In genomic region chr1:172145656-172146055, GRCh38 we compare ENCODE assay signal across 1 cellular context.
TF ChIP-seq lines count a peak whose summit lies in the region.

No MANE protein-coding gene starts in this region.

TF ChIP-seq in GM23338, 12 proteins besides CTCF, POLR2A, EP300 and RAD21 (continued from another document):
- TF ChIP-seq ZNF462 (CRISPR knock-in tag; IDR thresholded peaks at IDR 0.05) (no peak), CREB1 (CRISPR knock-in tag; IDR thresholded peaks at IDR 0.05; ENCODE audit: low read depth) (no peak), ZNF114 (CRISPR knock-in tag; IDR thresholded peaks at IDR 0.05) (no peak)
TF ChIP-seq in GM23338: peak in this region for 0.
